ENCODE assay signal across 23 cellular contexts in the genomic region with DNA sequence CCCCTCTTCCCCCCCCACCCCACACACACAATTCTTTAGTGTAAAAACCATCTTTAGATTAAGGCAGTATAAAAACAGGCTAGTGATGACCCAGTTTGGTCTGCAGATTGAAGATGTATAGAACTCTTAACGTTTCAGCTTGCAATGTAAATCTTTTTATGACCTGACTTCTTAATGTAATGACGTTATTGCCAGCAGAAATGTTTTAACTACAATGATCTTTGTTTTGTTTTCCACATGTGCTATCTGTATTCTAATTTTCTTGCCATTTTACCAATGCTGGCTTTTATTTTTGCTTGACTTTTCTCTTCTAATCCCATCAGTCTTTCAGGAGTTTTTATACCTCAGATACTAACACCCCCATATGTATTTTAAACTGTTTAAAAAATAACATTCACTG. TPM values are rescaled to one million over a fixed set of nuclear protein-coding genes. Genes with fewer than 3 reads are reported as not detected.
A peak's percentile ranks its signal among the peaks of the same experiment; 100 is the strongest.
DNase-seq lines count a peak whose midpoint lies in the region; ATAC-seq, FAIRE-seq and TF ChIP-seq lines count a peak whose summit lies in the region.
"Had no signal": no experiment of that assay in that cellular context is flagged by ENCODE, and none has a peak within 500 bp of the region (broad histone marks: within the 10 kb centered on the region; RNA-seq: fewer than 3 reads in every experiment).

No MANE protein-coding gene starts in this region.

- no peak for ATAC-seq in stimulated activated naive CD8-positive, alpha-beta T cell treated with anti-CD3 and anti-CD28 coated beads, Interleukin-15, Interleukin-2, amounts not matched to agents 100 U/mL and 50 U/mL, for 24 hours
- ATAC-seq in PC-3, result no peak
- ATAC-seq: A549, GM12878, GM23338 had no signal

- CTCF ChIA-PET in PC-3 (lab: Charles Lee), result no interaction called here

- H3F3A ChIP-seq in PC-3 (ENCODE audit: low read length, unreplicated experiment), result no peaks in the 10 kb centered on the region

- H3K4me2 ChIP-seq in PC-3 (ENCODE audit: low read length), result no peak overlapping the region
- H3K4me2 ChIP-seq: BLaER1 treated with 17β-estradiol and CSF1 and Interleukin-3, amounts not matched to agents 10 nM and 100 nM; GM23338 had no signal

- FAIRE-seq in H54 (lab: Jason Lieb, UNC), result peak; percentile 6
- FAIRE-seq in islet of Langerhans (lab: Jason Lieb, UNC), result peak; percentile 17
- FAIRE-seq: A549, D721Med, GM12878 had no signal

- no peak overlapping the region for H3K27ac ChIP-seq in PC-3 (ENCODE audit: low read length)
- H3K27ac ChIP-seq: A549; BLaER1 treated with 17β-estradiol and CSF1 and Interleukin-3, amounts not matched to agents 10 nM and 100 nM had no signal

- H3K79me2 ChIP-seq in PC-3 (ENCODE audit: low read length), result peaks cover 91% of the 10 kb centered on the region

- no peaks in the 10 kb centered on the region for H3K9me3 Mint-ChIP-seq in stimulated activated naive CD8-positive, alpha-beta T cell treated with anti-CD3 and anti-CD28 coated beads, Interleukin-15, Interleukin-2, amounts not matched to agents 100 ng/mL and 50 ng/mL, for 24 hours
- H3K9me3 Mint-ChIP-seq: CD14-positive monocyte; CD4-positive, alpha-beta T cell; CD8-positive, alpha-beta memory T cell; GM23338 had no signal

- H3K9me3 ChIP-seq in PC-3 (ENCODE audit: low read length), result no peaks in the 10 kb centered on the region
- H3K9me3 ChIP-seq: A549, BE2C had no signal

- no peak for TF ChIP-seq CTCF in PC-3 (conservative IDR thresholded peaks at IDR 0.05; ENCODE audit: low read depth, low read length)

- TF ChIP-seq POLR2A in H54 (IDR thresholded peaks at IDR 0.05; ENCODE audit: low read depth, low read length), result no peak

- H4K20me1 ChIP-seq in PC-3 (ENCODE audit: low read length), result no peaks in the 10 kb centered on the region

- peaks cover 75% of the 10 kb centered on the region for H3K36me3 Mint-ChIP-seq in stimulated activated naive CD8-positive, alpha-beta T cell treated with anti-CD3 and anti-CD28 coated beads, Interleukin-15, Interleukin-2, amounts not matched to agents 100 ng/mL and 50 ng/mL, for 24 hours (ENCODE audit: low read depth)

- no peaks in the 10 kb centered on the region for H3K9me2 ChIP-seq in PC-3 (replicated peaks; ENCODE audit: low read length)

- no peak overlapping the region for H2AFZ ChIP-seq in PC-3 (ENCODE audit: low read length)
- H2AFZ ChIP-seq: GM23338 had no signal

- peaks cover 44% of the 10 kb centered on the region for H3K4me1 Mint-ChIP-seq in stimulated activated naive CD8-positive, alpha-beta T cell treated with anti-CD3 and anti-CD28 coated beads, Interleukin-15, Interleukin-2, amounts not matched to agents 100 ng/mL and 50 ng/mL, for 24 hours (ENCODE audit: low read depth)

- H3K4me3 Mint-ChIP-seq in stimulated activated naive CD8-positive, alpha-beta T cell treated with anti-CD3 and anti-CD28 coated beads, Interleukin-15, Interleukin-2, amounts not matched to agents 100 ng/mL and 50 ng/mL, for 24 hours, result no peak overlapping the region
- H3K4me3 Mint-ChIP-seq: CD14-positive monocyte; CD4-positive, alpha-beta T cell; CD8-positive, alpha-beta memory T cell; GM23338 had no signal

- H3K27me3 ChIP-seq in PC-3 (ENCODE audit: low read length), result no peaks in the 10 kb centered on the region
- H3K27me3 ChIP-seq: BE2C; BLaER1 treated with 17β-estradiol and CSF1 and Interleukin-3, amounts not matched to agents 10 nM and 100 nM had no signal

- intact Hi-C loops in PC-3 (cut with micrococcal nuclease), result no loop called here

- H3K4me3 ChIP-seq in PC-3 (ENCODE audit: low read length), result no peak overlapping the region
- H3K4me3 ChIP-seq: A549; BLaER1 treated with 17β-estradiol and CSF1 and Interleukin-3, amounts not matched to agents 10 nM and 100 nM; GM12878; GM23338 had no signal

- no peak overlapping the region for H3K9ac ChIP-seq in PC-3 (ENCODE audit: low read length)
- H3K9ac ChIP-seq: BLaER1 treated with 17β-estradiol and CSF1 and Interleukin-3, amounts not matched to agents 10 nM and 100 nM had no signal

- H3K36me3 ChIP-seq in PC-3 (ENCODE audit: low read depth, low read length), result peaks cover 16% of the 10 kb centered on the region; the same call in 1 of the 2 replicates

- peak overlapping the region; percentile 57 for H3K27ac Mint-ChIP-seq in stimulated activated naive CD8-positive, alpha-beta T cell treated with anti-CD3 and anti-CD28 coated beads, Interleukin-15, Interleukin-2, amounts not matched to agents 100 ng/mL and 50 ng/mL, for 24 hours
- H3K27ac Mint-ChIP-seq: CD4-positive, alpha-beta T cell; CD8-positive, alpha-beta memory T cell; GM23338 had no signal

- POLR2A ChIA-PET in PC-3 (lab: Charles Lee; ENCODE audit: unreplicated experiment), result no interaction called here

- no peaks in the 10 kb centered on the region for H3K27me3 Mint-ChIP-seq in stimulated activated naive CD8-positive, alpha-beta T cell treated with anti-CD3 and anti-CD28 coated beads, Interleukin-15, Interleukin-2, amounts not matched to agents 100 ng/mL and 50 ng/mL, for 24 hours
- H3K27me3 Mint-ChIP-seq: CD4-positive, alpha-beta T cell; CD8-positive, alpha-beta memory T cell had no signal

- BruUV-seq in PC-3 (replicated peaks; lab: Mats Ljungman, UMichigan), result no TSS peak

- DNase-seq in stimulated activated naive CD8-positive, alpha-beta T cell treated with anti-CD3 and anti-CD28 coated beads, Interleukin-15, Interleukin-2, amounts not matched to agents 100 U/mL and 50 U/mL, for 24 hours, result no peak
- DNase-seq in H54 (ENCODE audit: insufficient read length, low spot score) (no peak), iPS-NIHi11 (ENCODE audit: low spot score) (no peak), PC-3 (no peak)
- DNase-seq: 8988T; ACHN; AML-193; BE2C; CD4-positive, alpha-beta T cell; CD8-positive, alpha-beta memory T cell; DMS 273 treated with DMSO at 0.1 percent for 48 hours; DMS79; EL; GDM1; HCEC 1CT had no signal

- H3K4me1 ChIP-seq in PC-3 (ENCODE audit: insufficient read depth, low read length), result no peaks in the 10 kb centered on the region
- H3K4me1 ChIP-seq: BE2C had no signal

RNA-seq across cellular contexts. Expression of gene AGFG1, which starts 25.2 kb away (rescaled TPM):
- total RNA-seq in PC-3 (2014; rRNA removed), result 44.0 and 56.3 TPM in 2 replicates
